Comparison of ENCODE assay signal across 9 cellular contexts in genomic region chr16:57000271-57001025, GRCh38. TPM values are rescaled to one million over a fixed set of nuclear protein-coding genes. Genes with fewer than 3 reads are reported as not detected.
DNase-seq lines count a peak whose midpoint lies in the region; ATAC-seq, FAIRE-seq and TF ChIP-seq lines count a peak whose summit lies in the region.
"Had no signal": no experiment of that assay in that cellular context is flagged by ENCODE, and none has a peak within 500 bp of the region (broad histone marks: within the 10 kb centered on the region; RNA-seq: fewer than 3 reads in every experiment).

No MANE protein-coding gene starts in this region.

- CTCF ChIA-PET in activated CD4-positive, alpha-beta T cell treated with anti-CD3 and anti-CD28 coated beads for 36 hours (lab: Charles Lee), result interaction anchor here (0.6 to 1.1 kb wide), 5 partner anchors 11 to 49 kb away, joined by 3 to 5 read pairs (median 3); partner anchors contain the start of gene NLRC5
- CTCF ChIA-PET in activated naive CD4-positive, alpha-beta T cell treated with anti-CD3 and anti-CD28 coated beads, Interleukin-2, amount 10 ng/mL, durations not matched to agents 7 days and 5 days (lab: Charles Lee), result interaction anchor here (0.9 to 1.7 kb wide), 3 partner anchors 11 to 41 kb away, joined by 3 to 8 read pairs (median 4); partner anchors contain the start of gene NLRC5

- H3K27me3 ChIP-seq in keratinocyte (ENCODE audit: control insufficient read depth, extremely low read depth, insufficient read depth, low read length) (no peaks in the 10 kb centered on the region), thymus (ENCODE audit: control insufficient read depth, insufficient read depth) (no peaks in the 10 kb centered on the region)

- no peaks in the 10 kb centered on the region for H3K9me3 Mint-ChIP-seq in activated CD4-positive, alpha-beta T cell treated with anti-CD3 and anti-CD28 coated beads for 36 hours (ENCODE audit: low read depth)
- no peaks in the 10 kb centered on the region for H3K9me3 Mint-ChIP-seq in activated naive CD4-positive, alpha-beta T cell treated with anti-CD3 and anti-CD28 coated beads, Interleukin-2, amount 10 ng/mL, durations not matched to agents 7 days and 5 days

- H3K36me3 ChIP-seq in keratinocyte (ENCODE audit: control insufficient read depth in 2 of 2, extremely low read depth in 1 of 2, insufficient read depth in 2 of 2, low read length in 2 of 2) (no peaks in the 10 kb centered on the region), thymus (ENCODE audit: control insufficient read depth, insufficient read depth) (no peaks in the 10 kb centered on the region)

- peak; percentile 89 for ATAC-seq in activated CD4-positive, alpha-beta T cell treated with anti-CD3 and anti-CD28 coated beads for 36 hours
- ATAC-seq in HG02678 (IDR thresholded peaks at IDR 0.05; ENCODE audit: unreplicated experiment), result no peak

- peaks cover 36% of the 10 kb centered on the region for H3K4me1 ChIP-seq in keratinocyte (ENCODE audit: control insufficient read depth, extremely low read depth, insufficient read depth, low read length)
- no peaks in the 10 kb centered on the region for H3K4me1 ChIP-seq in thymus (ENCODE audit: control insufficient read depth, insufficient read depth, low read length)

- peak; percentile 52 for FAIRE-seq in keratinocyte (lab: Jason Lieb, UNC)
- FAIRE-seq: A204.1 had no signal

- peaks cover 92% of the 10 kb centered on the region for H3K4me1 Mint-ChIP-seq in activated CD4-positive, alpha-beta T cell treated with anti-CD3 and anti-CD28 coated beads for 36 hours
- peaks cover 92% of the 10 kb centered on the region for H3K4me1 Mint-ChIP-seq in activated naive CD4-positive, alpha-beta T cell treated with anti-CD3 and anti-CD28 coated beads, Interleukin-2, amount 10 ng/mL, durations not matched to agents 7 days and 5 days

- H2AFZ ChIP-seq in keratinocyte (ENCODE audit: control insufficient read depth, low read length), result no peak overlapping the region

- peak overlapping the region; percentile 98 for H3K27ac Mint-ChIP-seq in activated CD4-positive, alpha-beta T cell treated with anti-CD3 and anti-CD28 coated beads for 36 hours
- peak overlapping the region; percentile 89 for H3K27ac Mint-ChIP-seq in activated naive CD4-positive, alpha-beta T cell treated with anti-CD3 and anti-CD28 coated beads, Interleukin-2, amount 10 ng/mL, durations not matched to agents 7 days and 5 days

- H3K4me2 ChIP-seq in keratinocyte (ENCODE audit: control insufficient read depth, extremely low read depth, insufficient read depth, low read depth, low read length), result peak overlapping the region; percentile 16

- H3K9me1 ChIP-seq in keratinocyte (ENCODE audit: control insufficient read depth, extremely low read depth, insufficient read depth, low read length), result peaks cover 3% of the 10 kb centered on the region

- dilution Hi-C loops in keratinocyte (cut with MboI; ENCODE audit: extremely low pct_ligation_motif_present, low sequenced_read_pairs), result no loop called here

- H3K79me2 ChIP-seq in keratinocyte (ENCODE audit: control insufficient read depth, insufficient read depth, low read length), result no peaks in the 10 kb centered on the region

- H4K20me1 ChIP-seq in keratinocyte (ENCODE audit: control insufficient read depth, extremely low read depth, insufficient read depth, low read length), result no peaks in the 10 kb centered on the region

- peak; percentile 82 for DNase-seq in activated CD4-positive, alpha-beta T cell treated with anti-CD3 and anti-CD28 coated beads for 36 hours
- DNase-seq in activated CD4-positive, alpha-beta T cell treated with anti-CD3 and anti-CD28 coated beads for 1 hour, result no peak
- DNase-seq in HS-5 (ENCODE audit: low read depth), result peak; percentile 80
- DNase-seq in activated naive CD4-positive, alpha-beta T cell treated with anti-CD3 and anti-CD28 coated beads, Interleukin-2, amount 10 ng/mL, durations not matched to agents 7 days and 5 days, result peak; percentile 42
- no peak for DNase-seq in keratinocyte (ENCODE audit: low read depth, low spot score)
- DNase-seq in HuH-7.5 (ENCODE audit: low spot score), result no peak

- no peaks in the 10 kb centered on the region for H3K9me3 ChIP-seq in keratinocyte (ENCODE audit: control insufficient read depth, low read depth, low read length)
- no peaks in the 10 kb centered on the region for H3K9me3 ChIP-seq in thymus (ENCODE audit: control insufficient read depth)

- H3K9ac ChIP-seq in keratinocyte (ENCODE audit: control insufficient read depth, extremely low read depth, insufficient read depth, low read length), result peak overlapping the region; percentile 44

- H3K27ac ChIP-seq in keratinocyte (ENCODE audit: control insufficient read depth, insufficient read depth, low read length) (peak overlapping the region; percentile 69), thymus (ENCODE audit: low read depth) (peak overlapping the region; percentile 1)

- no peaks in the 10 kb centered on the region for H3K27me3 Mint-ChIP-seq in activated CD4-positive, alpha-beta T cell treated with anti-CD3 and anti-CD28 coated beads for 36 hours
- H3K27me3 Mint-ChIP-seq in activated naive CD4-positive, alpha-beta T cell treated with anti-CD3 and anti-CD28 coated beads, Interleukin-2, amount 10 ng/mL, durations not matched to agents 7 days and 5 days, result no peaks in the 10 kb centered on the region

- H3K4me3 ChIP-seq in keratinocyte (ENCODE audit: control insufficient read depth in 2 of 3, extremely low read depth in 1 of 3, insufficient read depth in 2 of 3, low read depth in 1 of 3, low read length in 3 of 3) (no peak overlapping the region), thymus (ENCODE audit: low read length) (no peak overlapping the region)

- POLR2A ChIA-PET in activated CD4-positive, alpha-beta T cell treated with anti-CD3 and anti-CD28 coated beads for 36 hours (lab: Charles Lee), result interaction anchor here (1.5 to 2.1 kb wide), 3 partner anchors 11 to 16 kb away, joined by 4 to 10 read pairs (median 6); partner anchors contain the start of gene NLRC5

- peaks cover 61% of the 10 kb centered on the region for H3K36me3 Mint-ChIP-seq in activated CD4-positive, alpha-beta T cell treated with anti-CD3 and anti-CD28 coated beads for 36 hours (ENCODE audit: low read depth)
- peaks cover 74% of the 10 kb centered on the region for H3K36me3 Mint-ChIP-seq in activated naive CD4-positive, alpha-beta T cell treated with anti-CD3 and anti-CD28 coated beads, Interleukin-2, amount 10 ng/mL, durations not matched to agents 7 days and 5 days

- intact Hi-C loops in activated CD4-positive, alpha-beta T cell treated with anti-CD3 and anti-CD28 coated beads for 36 hours (cut with DNase I, micrococcal nuclease), result loop anchor here (1.0 kb wide), 2 partner anchors 11 to 14 kb away; partner anchors contain the start of gene NLRC5 (in 1 of the 2)

- peak overlapping the region; percentile 59 for H3K4me3 Mint-ChIP-seq in activated CD4-positive, alpha-beta T cell treated with anti-CD3 and anti-CD28 coated beads for 36 hours
- no peak overlapping the region for H3K4me3 Mint-ChIP-seq in activated naive CD4-positive, alpha-beta T cell treated with anti-CD3 and anti-CD28 coated beads, Interleukin-2, amount 10 ng/mL, durations not matched to agents 7 days and 5 days

- WGBS in thymus, result 93% methylated on average over 5 of the region's 5 CpGs

- no peak for TF ChIP-seq CTCF in keratinocyte (optimal IDR thresholded peaks at IDR 0.05 in 1 of 3, IDR thresholded peaks at IDR 0.05 in 1 of 3, conservative IDR thresholded peaks at IDR 0.05 in 1 of 3; ENCODE audit: extremely low read depth in 1 of 3, insufficient read depth in 2 of 3, low read length in 3 of 3)

RNA-seq across cellular contexts. Expression of gene NLRC5, which starts 11.1 kb away (rescaled TPM):
- 100 to 1,000 TPM; 143 to 175 TPM for total RNA-seq in activated CD4-positive, alpha-beta T cell treated with anti-CD3 and anti-CD28 coated beads for 36 hours
- 7.7 to 10.7 TPM (median 7.8 TPM) in 3 replicates for polyA plus RNA-seq in keratinocyte
- 5.9 TPM for polyA plus RNA-seq in keratinocyte (2011; ENCODE audit: low read depth)
- polyA plus RNA-seq in keratinocyte (2011; cell fraction: cytosol; rRNA removed), result 4.6 and 5.2 TPM in 2 replicates
- 25.7 and 36.9 TPM in 2 replicates for polyA plus RNA-seq in keratinocyte (2011; cell fraction: nucleus; rRNA removed)
- 6.5 and 8.1 TPM in 2 replicates for polyA plus RNA-seq in keratinocyte (2012; ENCODE audit: low replicate concordance)
- polyA minus RNA-seq in keratinocyte, result 20.3 to 37.4 TPM (median 28.2 TPM) in 3 replicates
- polyA minus RNA-seq in keratinocyte (2011; cell fraction: cytosol; rRNA and poly(A)+ RNA removed), result 6.9 TPM
- polyA minus RNA-seq in keratinocyte (2011; cell fraction: nucleus; rRNA and poly(A)+ RNA removed), result 24.4 and 31.2 TPM in 2 replicates
- 63.9 TPM for polyA plus RNA-seq in thymus

RNA-seq across cellular contexts. Expression of gene CETP, which starts 38.7 kb away (rescaled TPM):
- under 1 TPM in 1 of 2 experiments, not detected in 1; 0.14 TPM for total RNA-seq in activated CD4-positive, alpha-beta T cell treated with anti-CD3 and anti-CD28 coated beads for 36 hours
- polyA plus RNA-seq in keratinocyte (not detected in 3 replicates), thymus (1.8 TPM)
- polyA plus RNA-seq in keratinocyte (2011; ENCODE audit: low read depth), result not detected
- polyA plus RNA-seq in keratinocyte (2011; cell fraction: cytosol; rRNA removed), result not detected in 2 replicates
- not detected in 2 replicates for polyA plus RNA-seq in keratinocyte (2011; cell fraction: nucleus; rRNA removed)
- polyA plus RNA-seq in keratinocyte (2012; ENCODE audit: low replicate concordance), result not detected in 2 replicates
- not detected in 3 replicates for polyA minus RNA-seq in keratinocyte
- not detected for polyA minus RNA-seq in keratinocyte (2011; cell fraction: cytosol; rRNA and poly(A)+ RNA removed)
- not detected in 2 replicates for polyA minus RNA-seq in keratinocyte (2011; cell fraction: nucleus; rRNA and poly(A)+ RNA removed)

Comparison
In these comparisons a context has a peak if more than half of its experiments do, and no peak if none do; other contexts are left out.
1. DNase-seq: peak in activated CD4-positive, alpha-beta T cell treated with anti-CD3 and anti-CD28 coated beads for 36 hours (single experiment), HS-5 (single experiment) and activated naive CD4-positive, alpha-beta T cell treated with anti-CD3 and anti-CD28 coated beads, Interleukin-2, amount 10 ng/mL, durations not matched to agents 7 days and 5 days (single experiment); none in activated CD4-positive, alpha-beta T cell treated with anti-CD3 and anti-CD28 coated beads for 1 hour (single experiment), keratinocyte (single experiment) and HuH-7.5 (single experiment).